1 cellular context compared by ENCODE assay signal in genomic region chr15:32671339-32672325, GRCh38.
TF ChIP-seq lines count a peak whose summit lies in the region.

No MANE protein-coding gene starts in this region.

TF ChIP-seq in GM23338, 12 proteins besides CTCF, POLR2A, EP300 and RAD21 (continued from another document):
- no peak for TF ChIP-seq ZNF462 (CRISPR knock-in tag; IDR thresholded peaks at IDR 0.05)
- TF ChIP-seq, protein P1, sequence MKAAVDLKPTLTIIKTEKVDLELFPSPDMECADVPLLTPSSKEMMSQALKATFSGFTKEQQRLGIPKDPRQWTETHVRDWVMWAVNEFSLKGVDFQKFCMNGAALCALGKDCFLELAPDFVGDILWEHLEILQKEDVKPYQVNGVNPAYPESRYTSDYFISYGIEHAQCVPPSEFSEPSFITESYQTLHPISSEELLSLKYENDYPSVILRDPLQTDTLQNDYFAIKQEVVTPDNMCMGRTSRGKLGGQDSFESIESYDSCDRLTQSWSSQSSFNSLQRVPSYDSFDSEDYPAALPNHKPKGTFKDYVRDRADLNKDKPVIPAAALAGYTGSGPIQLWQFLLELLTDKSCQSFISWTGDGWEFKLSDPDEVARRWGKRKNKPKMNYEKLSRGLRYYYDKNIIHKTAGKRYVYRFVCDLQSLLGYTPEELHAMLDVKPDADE (IDR thresholded peaks at IDR 0.05), result no peak
- no peak for TF ChIP-seq EZH2 (IDR thresholded peaks at IDR 0.05; ENCODE audit: low read depth, unreplicated experiment)
